In genomic region chr4:141654098-141654497, GRCh38 we compare ENCODE assay signal across 10 cellular contexts. TPM values are rescaled to one million over a fixed set of nuclear protein-coding genes. Genes with fewer than 3 reads are reported as not detected.
A peak's percentile ranks its signal among the peaks of the same experiment; 100 is the strongest.
DNase-seq lines count a peak whose midpoint lies in the region; ATAC-seq, FAIRE-seq and TF ChIP-seq lines count a peak whose summit lies in the region.
"Had no signal": no experiment of that assay in that cellular context is flagged by ENCODE, and none has a peak within 500 bp of the region (broad histone marks: within the 10 kb centered on the region; RNA-seq: fewer than 3 reads in every experiment).

No MANE protein-coding gene starts in this region.

- H3K23me2 ChIP-seq in H9 (ENCODE audit: insufficient read length, low read depth, low read length, poor library complexity, severe bottlenecking), result no peaks in the 10 kb centered on the region

- no peaks in the 10 kb centered on the region for H3K79me2 ChIP-seq in H9 (ENCODE audit: insufficient read depth, low read length)

- H3K79me1 ChIP-seq in H9 (ENCODE audit: insufficient read depth, low read depth, low read length, poor library complexity, severe bottlenecking), result no peaks in the 10 kb centered on the region

- no peaks in the 10 kb centered on the region for H3K36me3 ChIP-seq in adrenal gland (replicated peaks in 1 of 2)
- H3K36me3 ChIP-seq in kidney (ENCODE audit: control insufficient read depth in 1 of 2, insufficient read depth in 2 of 2, low read length in 2 of 2), result no peaks in the 10 kb centered on the region

- no peak overlapping the region for H2BK5ac ChIP-seq in H9 (ENCODE audit: insufficient read length, low read length)

- H3K27ac ChIP-seq in H9 (ENCODE audit: insufficient read length, low read depth, low read length) (no peak overlapping the region), adrenal gland (no peak overlapping the region), kidney (ENCODE audit: low read depth in 2 of 2, low read length in 2 of 2) (no peak overlapping the region)
- H3K27ac ChIP-seq: HL-60 had no signal

- H2BK12ac ChIP-seq in H9 (ENCODE audit: insufficient read length, low read depth, low read length), result no peak overlapping the region

- no peak overlapping the region for H3K23ac ChIP-seq in H9 (ENCODE audit: insufficient read length, low read depth, low read length)

- no peak overlapping the region for H4K91ac ChIP-seq in H9 (ENCODE audit: insufficient read length, low read depth, low read length)

- H4K5ac ChIP-seq in H9 (ENCODE audit: insufficient read length, low read depth, low read length), result no peak overlapping the region

- no peak overlapping the region for H3K56ac ChIP-seq in H9 (ENCODE audit: insufficient read length, low read depth, low read length)

- peak overlapping the region in 1 of 3 experiments; percentile 28; a peak in 1 of 7 replicates for H3K27ac Mint-ChIP-seq in H9
- H3K27ac Mint-ChIP-seq in activated naive CD8-positive, alpha-beta T cell treated with anti-CD3 and anti-CD28 coated beads, Interleukin-2, amount 50 U/mL, for 24 hours, result no peak overlapping the region
- H3K27ac Mint-ChIP-seq: CD4-positive, alpha-beta memory T cell had no signal

- no peak overlapping the region for H2BK120ac ChIP-seq in H9 (ENCODE audit: low read depth, low read length, poor library complexity, severe bottlenecking)

- H3K14ac ChIP-seq in H9 (ENCODE audit: insufficient read depth, low read length), result no peak overlapping the region

- intact Hi-C loops in adrenal gland (cut with DNase I), result no loop called here
- intact Hi-C loops in kidney (cut with DNase I), result no loop called here

- H3K4me2 ChIP-seq in H9 (ENCODE audit: insufficient read depth, insufficient read length, low read length), result no peak overlapping the region

- H3K9ac ChIP-seq in H9 (ENCODE audit: extremely low read depth, insufficient read length, low read length) (no peak overlapping the region), kidney (ENCODE audit: low read length in 2 of 2) (no peak overlapping the region)

- H3K36me3 Mint-ChIP-seq in H9 (ENCODE audit: insufficient read depth in 1 of 3, low read depth in 3 of 3), result no peaks in the 10 kb centered on the region
- no peaks in the 10 kb centered on the region for H3K36me3 Mint-ChIP-seq in activated naive CD8-positive, alpha-beta T cell treated with anti-CD3 and anti-CD28 coated beads, Interleukin-2, amount 50 U/mL, for 24 hours (ENCODE audit: low read depth)
- H3K36me3 Mint-ChIP-seq: CD4-positive, alpha-beta memory T cell had no signal

- H3K4me1 Mint-ChIP-seq in H9, result no peaks in the 10 kb centered on the region
- peaks cover 4% of the 10 kb centered on the region for H3K4me1 Mint-ChIP-seq in activated naive CD8-positive, alpha-beta T cell treated with anti-CD3 and anti-CD28 coated beads, Interleukin-2, amount 50 U/mL, for 24 hours

- H3K9me3 Mint-ChIP-seq in H9, result no peaks in the 10 kb centered on the region
- no peaks in the 10 kb centered on the region for H3K9me3 Mint-ChIP-seq in activated naive CD8-positive, alpha-beta T cell treated with anti-CD3 and anti-CD28 coated beads, Interleukin-2, amount 50 U/mL, for 24 hours
- H3K9me3 Mint-ChIP-seq: CD4-positive, alpha-beta memory T cell had no signal

- no peak overlapping the region for H2AFZ ChIP-seq in H9 (ENCODE audit: low read length)

- no peaks in the 10 kb centered on the region for H3K27me3 Mint-ChIP-seq in H9 (ENCODE audit: low read depth)
- H3K27me3 Mint-ChIP-seq in activated naive CD8-positive, alpha-beta T cell treated with anti-CD3 and anti-CD28 coated beads, Interleukin-2, amount 50 U/mL, for 24 hours, result no peaks in the 10 kb centered on the region
- H3K27me3 Mint-ChIP-seq: CD4-positive, alpha-beta memory T cell had no signal

- no peaks in the 10 kb centered on the region for H3K27me3 ChIP-seq in H9 (ENCODE audit: insufficient read depth, low read length)
- H3K27me3 ChIP-seq in adrenal gland, result no peaks in the 10 kb centered on the region

- no peak overlapping the region for H2BK20ac ChIP-seq in H9 (ENCODE audit: low read depth, low read length, poor library complexity, severe bottlenecking)

- no peak overlapping the region for H4K8ac ChIP-seq in H9 (replicated peaks; ENCODE audit: insufficient read length, low read depth, low read length)

- H3K4me3 Mint-ChIP-seq in H9, result no peak overlapping the region
- H3K4me3 Mint-ChIP-seq in activated naive CD8-positive, alpha-beta T cell treated with anti-CD3 and anti-CD28 coated beads, Interleukin-2, amount 50 U/mL, for 24 hours, result no peak overlapping the region
- H3K4me3 Mint-ChIP-seq: CD4-positive, alpha-beta memory T cell had no signal

- TF ChIP-seq POLR2A in adrenal gland (IDR thresholded peaks at IDR 0.05), result no peak

- H2AK5ac ChIP-seq in H9 (ENCODE audit: insufficient read length, low read length), result no peak overlapping the region

- no peaks in the 10 kb centered on the region for H4K20me1 ChIP-seq in H9 (ENCODE audit: control insufficient read depth, insufficient read depth, insufficient read length)

- FAIRE-seq in kidney (lab: Jason Lieb, UNC), result no peak

- TF ChIP-seq CTCF in H9 (conservative IDR thresholded peaks at IDR 0.05), result peak; percentile 79
- TF ChIP-seq CTCF in adrenal gland (IDR thresholded peaks at IDR 0.05), result peak; percentile 5 to 42 (median 26)
- peak; percentile 34 for TF ChIP-seq CTCF in kidney (IDR thresholded peaks at IDR 0.05; ENCODE audit: borderline replicate concordance, extremely low read depth, insufficient read depth)

- no peak overlapping the region for H3K4me3 ChIP-seq in adrenal gland
- no peak overlapping the region for H3K4me3 ChIP-seq in kidney (ENCODE audit: low read length in 2 of 2)

- no peak overlapping the region for H3T11ph ChIP-seq in H9 (ENCODE audit: low read length)

- H3K4me1 ChIP-seq in H9 (ENCODE audit: insufficient read depth, low read length), result no peaks in the 10 kb centered on the region
- peaks cover 0 to 7% of the 10 kb centered on the region in 2 donors for H3K4me1 ChIP-seq in adrenal gland (replicated peaks in 1 of 2)
- H3K4me1 ChIP-seq in kidney (ENCODE audit: control insufficient read depth in 1 of 2, insufficient read depth in 1 of 2, low read depth in 1 of 2, low read length in 2 of 2), result no peaks in the 10 kb centered on the region

- no peak overlapping the region for H3K4ac ChIP-seq in H9 (ENCODE audit: low read depth, low read length)

- no peak for ATAC-seq in activated naive CD8-positive, alpha-beta T cell treated with anti-CD3 and anti-CD28 coated beads, Interleukin-2, amount 50 U/mL, for 24 hours

- H3K18ac ChIP-seq in H9 (ENCODE audit: insufficient read length, low read depth, low read length), result no peak overlapping the region

- H3K9me3 ChIP-seq in H9 (ENCODE audit: control insufficient read depth, low read depth, low read length) (no peaks in the 10 kb centered on the region), adrenal gland (replicated peaks in 1 of 3) (no peaks in the 10 kb centered on the region), kidney (ENCODE audit: control insufficient read depth in 1 of 2, low read length in 2 of 2) (no peaks in the 10 kb centered on the region)

- H2BK15ac ChIP-seq in H9 (ENCODE audit: low read depth, low read length), result no peak overlapping the region

- DNase-seq in A172 (ENCODE audit: low spot score) (peak; percentile 52), H9 (peak; percentile 68), adrenal gland (peak; percentile 33 to 74 (median 47)), kidney (no peak), OCI-M2 (lab: John Stamatoyannopoulos, UW; ENCODE audit: unreplicated experiment) (no peak), T-helper 9 cell (no peak), GM19240 (ENCODE audit: insufficient read length, low spot score) (no peak)
- no peak for DNase-seq in activated naive CD8-positive, alpha-beta T cell treated with anti-CD3 and anti-CD28 coated beads, Interleukin-2, amount 50 U/mL, for 24 hours
- DNase-seq: CD4-positive, alpha-beta memory T cell had no signal

RNA-seq across cellular contexts. Expression of gene IL15, which starts 17.7 kb away (rescaled TPM):
- 7.8 and 8.2 TPM in 2 replicates for total RNA-seq in A172 (2014; rRNA removed; shearing (Covaris generic))
- total RNA-seq in H9 (2021) (0.39 and 0.61 TPM in 2 replicates), adrenal gland (1 to 10 TPM; 1.3 to 6.5 (median 3.1) TPM), kidney (6.4 TPM)
- polyA plus RNA-seq in adrenal gland (1 to 10 TPM; 2.9 to 8.9 (median 8.2) TPM), kidney (ENCODE audit: insufficient read depth, low read depth, low replicate concordance) (4.8 TPM)

Comparison
In these comparisons a context has a peak if more than half of its experiments do, and no peak if none do; other contexts are left out.
1. DNase-seq: peak in A172 (single experiment), H9 (single experiment) and adrenal gland (7 of 7); none in kidney (single experiment), OCI-M2 (single experiment), T-helper 9 cell (single experiment), GM19240 (single experiment) and activated naive CD8-positive, alpha-beta T cell treated with anti-CD3 and anti-CD28 coated beads, Interleukin-2, amount 50 U/mL, for 24 hours (single experiment).
2. CTCF ChIP-seq: peak in every context shown above with its lines; median percentile 79 in H9; 34 in kidney; 26 in adrenal gland.